8 cellular contexts compared by ENCODE assay signal in the genomic region with DNA sequence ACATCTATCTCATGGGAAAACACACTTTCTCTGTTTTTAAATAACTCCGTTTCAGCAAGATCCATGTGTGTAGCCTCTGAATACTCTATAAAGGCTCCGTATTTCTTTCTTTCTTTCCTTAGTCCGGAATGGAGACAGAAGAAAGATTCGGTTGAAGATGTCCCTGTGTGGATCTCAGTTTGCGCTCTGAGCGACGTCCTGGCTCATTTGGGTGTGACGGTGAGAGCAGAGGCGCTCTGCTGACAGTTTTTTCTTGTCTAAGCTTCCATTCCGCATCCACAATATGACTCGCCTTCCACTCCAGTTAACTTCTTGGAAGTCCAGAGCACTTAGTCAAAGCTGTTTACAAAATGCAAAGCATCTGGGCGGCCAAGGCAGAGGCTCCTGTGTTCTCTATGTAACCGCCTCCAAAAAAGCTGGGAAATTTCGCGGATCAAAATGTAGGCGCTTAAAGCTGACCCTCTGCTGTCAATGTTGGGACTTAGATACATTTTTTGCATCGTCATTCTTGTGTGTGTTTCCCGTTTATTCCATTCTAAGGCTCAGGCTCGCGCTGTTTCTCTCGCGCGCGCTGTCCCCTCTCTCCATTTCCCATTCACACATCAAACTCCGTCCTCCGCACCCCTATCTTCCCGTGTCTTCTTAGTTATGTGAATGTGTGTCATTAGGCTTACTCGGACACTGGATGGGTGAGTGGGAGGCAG. TPM values are rescaled to one million over a fixed set of nuclear protein-coding genes. Genes with fewer than 3 reads are reported as not detected.
DNase-seq lines count a peak whose midpoint lies in the region; ATAC-seq and TF ChIP-seq lines count a peak whose summit lies in the region.

No MANE protein-coding gene starts in this region.

- H3K9me3 ChIP-seq in SJSA1 (replicated peaks): no peaks in the 10 kb centered on the region

- ATAC-seq in GM19395 (IDR thresholded peaks at IDR 0.05; ENCODE audit: unreplicated experiment) (no peak), esophagus mucosa (no peak), GM18519 (IDR thresholded peaks at IDR 0.05; ENCODE audit: low FRiP score, unreplicated experiment) (no peak)

- H3K4me3 ChIP-seq in SJSA1 (peak overlapping the region; percentile 83), fibroblast of the aortic adventitia (ENCODE audit: low read depth, low read length) (peak overlapping the region; percentile 92)

- H3K36me3 ChIP-seq in SJSA1: peaks cover 5% of the 10 kb centered on the region; the same call in 1 of the 2 replicates

- no peaks in the 10 kb centered on the region for H3K27me3 ChIP-seq in SJSA1 (replicated peaks)

- no peak for TF ChIP-seq CTCF in fibroblast of the aortic adventitia (IDR thresholded peaks at IDR 0.05; ENCODE audit: insufficient read depth, low read length)

- DNase-seq in Ammon's horn (ENCODE audit: low spot score) (peak; percentile 19), SJSA1 (ENCODE audit: low read depth in 1 of 2, low spot score in 2 of 2) (peak; percentile 79 to 83), fibroblast of the aortic adventitia (ENCODE audit: low read depth) (peak; percentile 84), non-pigmented ciliary epithelial cell (ENCODE audit: low read depth) (peak; percentile 64), NCI-H187 treated with DMSO at 0.1 percent for 48 hours (lab: John Stamatoyannopoulos, UW) (no peak)

- peak overlapping the region; percentile 91 for H3K27ac ChIP-seq in SJSA1

- H3K4me1 ChIP-seq in SJSA1 (replicated peaks): peaks cover 36% of the 10 kb centered on the region

RNA-seq across cellular contexts. Expression of a gene that starts 0.9 kb away (rescaled TPM):
- 15.8 and 17.0 TPM in 2 replicates for total RNA-seq in SJSA1 (2014; rRNA removed; shearing (Covaris generic))
- total RNA-seq in fibroblast of the aortic adventitia (ENCODE audit: low replicate concordance) (48.6 and 72.3 TPM in 2 replicates), esophagus mucosa (2.1 TPM)
